ENCODE assay signal across 26 cellular contexts in the genomic region with DNA sequence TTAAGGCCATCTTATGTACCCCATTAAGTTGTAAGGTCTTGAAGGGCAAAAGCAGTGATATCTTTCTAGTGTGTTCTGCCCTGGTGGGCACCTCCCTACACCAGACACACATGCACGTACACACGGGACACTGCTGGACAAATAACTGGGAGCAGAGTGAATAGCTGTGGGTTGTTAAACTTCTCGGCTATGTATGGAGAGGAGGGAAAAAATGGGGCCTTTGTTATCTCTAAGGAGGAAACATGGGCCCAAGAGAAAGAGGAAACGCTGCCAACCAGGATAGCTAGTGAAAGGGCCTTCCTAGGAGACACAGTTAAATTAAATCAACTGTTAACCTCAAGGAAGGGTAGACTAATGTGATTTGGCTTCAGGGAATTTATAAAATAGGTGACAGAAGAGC.
"Had no signal": no experiment of that assay in that cellular context is flagged by ENCODE, and none has a peak within 500 bp of the region (broad histone marks: within the 10 kb centered on the region; RNA-seq: fewer than 3 reads in every experiment).

No MANE protein-coding gene starts in this region.

- H3K4me1 ChIP-seq: gastrocnemius medialis, spleen, vagina had no signal

- H3K27ac ChIP-seq: gastrocnemius medialis, spleen, thoracic aorta, vagina, WERI-Rb-1 had no signal

- H3K9me3 Mint-ChIP-seq: activated naive CD4-positive, alpha-beta T cell treated with anti-CD3 and anti-CD28 coated beads, Interleukin-2, amount 50 U/mL, for 72 hours; activated T-cell treated with anti-CD3 and anti-CD28 coated beads, Interleukin-2, amount 50 U/mL, for 24 hours; dendritic cell treated with granulocyte-macrophage colony-stimulating factor and Interleukin-4, amounts not matched to agents 40 ng/mL and 50 ng/mL, for 4 days had no signal

- H3K4me3 ChIP-seq: gastrocnemius medialis, spleen, thoracic aorta, vagina had no signal

- ATAC-seq: activated naive CD4-positive, alpha-beta T cell treated with anti-CD3 and anti-CD28 coated beads, Interleukin-2, amount 50 U/mL, for 72 hours; activated T-helper 17 cell treated with anti-CD3 and anti-CD28 coated beads, Interleukin-2, amount 50 U/mL, for 72 hours; esophagus mucosa; gastrocnemius medialis; left ventricle myocardium superior; T-helper 17 cell had no signal

- H3K36me3 ChIP-seq: gastrocnemius medialis, spleen, thoracic aorta, vagina, WERI-Rb-1 had no signal

- DNase-seq: activated CD4-positive, CD25-positive, alpha-beta regulatory T cell treated with anti-CD3 and anti-CD28 coated beads, Interleukin-2, amount 50 U/mL, for 72 hours; activated CD8-positive, alpha-beta memory T cell treated with anti-CD3 and anti-CD28 coated beads for 24 hours; activated CD8-positive, alpha-beta memory T cell treated with anti-CD3 and anti-CD28 coated beads, Interleukin-2, amount 50 U/mL, for 4 hours; activated T-cell treated with anti-CD3 and anti-CD28 coated beads, Interleukin-2, amount 50 U/mL, for 24 hours; aorta; caudate nucleus; effector CD4-positive, alpha-beta T cell; gastrocnemius medialis; head of caudate nucleus; hypothalamus; left ventricle myocardium superior; nucleus accumbens; spleen; stimulated activated CD4-positive, alpha-beta T cell treated with anti-CD3 and anti-CD28 coated beads, Interleukin-4, amount 100 ng/mL, for 24 hours; stimulated activated naive CD4-positive, alpha-beta T cell treated with Interleukin-2 at 50 U/mL for 16 hours; T-helper 17 cell; WERI-Rb-1 had no signal

- H3K9me3 ChIP-seq: gastrocnemius medialis, vagina had no signal

- H3K4me3 Mint-ChIP-seq: activated T-cell treated with anti-CD3 and anti-CD28 coated beads, Interleukin-2, amount 50 U/mL, for 24 hours; activated T-helper 17 cell treated with anti-CD3 and anti-CD28 coated beads, Interleukin-2, amount 50 U/mL, for 72 hours; brain; dendritic cell treated with granulocyte-macrophage colony-stimulating factor and Interleukin-4, amounts not matched to agents 40 ng/mL and 50 ng/mL, for 4 days; nephron; T-helper 17 cell; type B pancreatic cell had no signal

- H3K27me3 Mint-ChIP-seq: brain, type B pancreatic cell had no signal

- H3K27me3 ChIP-seq: gastrocnemius medialis, vagina had no signal

- H3K27ac Mint-ChIP-seq: activated naive CD4-positive, alpha-beta T cell treated with anti-CD3 and anti-CD28 coated beads, Interleukin-2, amount 50 U/mL, for 72 hours; activated T-cell treated with anti-CD3 and anti-CD28 coated beads, Interleukin-2, amount 50 U/mL, for 24 hours; activated T-helper 17 cell treated with anti-CD3 and anti-CD28 coated beads, Interleukin-2, amount 50 U/mL, for 72 hours; dendritic cell treated with granulocyte-macrophage colony-stimulating factor and Interleukin-4, amounts not matched to agents 40 ng/mL and 50 ng/mL, for 4 days; T-helper 17 cell; type B pancreatic cell had no signal

- H3K36me3 Mint-ChIP-seq: activated naive CD4-positive, alpha-beta T cell treated with anti-CD3 and anti-CD28 coated beads, Interleukin-2, amount 50 U/mL, for 72 hours; brain had no signal

- H3K4me1 Mint-ChIP-seq: activated T-helper 17 cell treated with anti-CD3 and anti-CD28 coated beads, Interleukin-2, amount 50 U/mL, for 72 hours; nephron; T-helper 17 cell had no signal
